ENCODE assay signal across 8 cellular contexts in the genomic region with DNA sequence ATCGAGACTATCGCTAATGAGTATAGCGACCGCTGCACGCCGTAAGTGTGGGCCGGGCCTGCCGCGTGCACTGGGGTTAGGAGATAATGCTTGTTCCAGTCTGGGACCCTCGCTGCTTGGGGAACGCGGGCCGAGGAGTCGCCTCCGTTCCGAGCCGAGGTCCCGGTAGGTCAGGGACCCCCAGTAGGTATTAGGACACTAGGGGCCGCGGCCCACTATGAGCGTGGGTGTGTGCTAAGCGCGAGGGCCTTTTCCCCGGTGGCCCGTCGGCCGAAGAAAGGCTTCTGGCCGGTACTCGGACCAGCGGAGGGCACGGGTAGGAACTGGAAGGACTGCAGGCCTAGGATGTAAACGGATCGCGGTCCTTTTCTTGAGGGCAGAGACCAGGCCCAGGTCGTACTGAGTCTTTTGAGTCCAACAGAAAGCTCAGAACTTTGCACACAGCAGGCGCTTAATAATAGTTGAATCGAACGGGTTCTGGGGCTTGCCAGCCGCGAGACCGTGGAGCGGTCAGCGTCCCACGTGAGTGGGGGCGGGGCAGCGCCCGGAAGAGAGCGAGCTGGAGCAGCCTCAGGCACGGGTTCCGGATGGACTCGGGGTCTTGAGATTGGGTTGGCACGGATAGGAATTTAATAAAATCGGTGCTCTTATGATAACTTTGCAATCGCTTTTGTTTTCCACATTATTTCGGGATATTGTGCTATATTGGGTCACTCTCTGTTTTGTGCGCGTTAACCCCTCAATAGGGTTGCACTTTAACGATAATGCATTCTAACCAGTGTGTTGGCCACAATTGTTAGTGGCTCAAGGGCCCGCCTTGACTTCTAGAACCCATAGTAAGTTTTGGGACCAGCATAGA. TPM values are rescaled to one million over a fixed set of nuclear protein-coding genes. Genes with fewer than 3 reads are reported as not detected.
DNase-seq lines count a peak whose midpoint lies in the region; ATAC-seq and TF ChIP-seq lines count a peak whose summit lies in the region.

No MANE protein-coding gene starts in this region.

- peak; percentile 55 for DNase-seq in A673 (ENCODE audit: low spot score)
- peak; percentile 41 for DNase-seq in NOMO-1 treated with DMSO at 0.1 percent for 48 hours (lab: John Stamatoyannopoulos, UW; ENCODE audit: unreplicated experiment)
- DNase-seq in activated T-cell treated with anti-CD3 and anti-CD28 coated beads for 4 hours = peak; percentile 13

- CTCF ChIA-PET in A673 (lab: Charles Lee) = no interaction called here

- no peak for TF ChIP-seq POLR2A in GM18505 (IDR thresholded peaks at IDR 0.05; ENCODE audit: borderline replicate concordance, extremely low read depth, insufficient read depth, insufficient read length)

- no peaks in the 10 kb centered on the region for H3K27me3 Mint-ChIP-seq in stimulated activated memory B cell treated with anti-CD40 and anti-IgM and Interleukin-4, amounts not matched to agents 10 μg/mL and 1 μg/mL and 100 μg/mL, for 72 hours

- no peaks in the 10 kb centered on the region for H3K9me3 ChIP-seq in A673 (ENCODE audit: low read depth, low read length, poor library complexity, severe bottlenecking)
- no peaks in the 10 kb centered on the region for H3K9me3 ChIP-seq in muscle layer of duodenum (ENCODE audit: control insufficient read depth in 1 of 2, low read length in 2 of 2)

- POLR2A ChIA-PET in A673 (lab: Charles Lee; ENCODE audit: low non-redundant PET) = interaction anchor here (0.6 kb wide), 2 partner anchors 90 to 94 kb away, joined by 7 to 9 read pairs; no protein-coding TSS in a partner anchor

- peak overlapping the region; percentile 92 for H3K4me3 ChIP-seq in A673 (ENCODE audit: low read depth, low read length, poor library complexity, severe bottlenecking)
- peak overlapping the region; percentile 88 to 95 for H3K4me3 ChIP-seq in muscle layer of duodenum (ENCODE audit: low read depth in 1 of 2, low read length in 2 of 2)

- peaks cover 18% of the 10 kb centered on the region for H3K4me1 ChIP-seq in A673 (ENCODE audit: insufficient read depth, low read length, poor library complexity, severe bottlenecking)
- H3K4me1 ChIP-seq in muscle layer of duodenum (ENCODE audit: control insufficient read depth in 1 of 2, insufficient read depth in 2 of 2, low read length in 2 of 2) = peaks cover 12 to 25% of the 10 kb centered on the region in 2 donors

- peak overlapping the region; percentile 97 for H3K4me3 Mint-ChIP-seq in stimulated activated memory B cell treated with anti-CD40 and anti-IgM and Interleukin-4, amounts not matched to agents 10 μg/mL and 1 μg/mL and 100 μg/mL, for 72 hours

- intact Hi-C loops in A673 (cut with micrococcal nuclease; ENCODE audit: unreplicated experiment) = no loop called here

- ATAC-seq in GM18505 (IDR thresholded peaks at IDR 0.05; ENCODE audit: unreplicated experiment) = peak; percentile 34
- ATAC-seq in HG02943 (IDR thresholded peaks at IDR 0.05; ENCODE audit: low read depth, unreplicated experiment) = peak; percentile 40
- peak; percentile 68 for ATAC-seq in esophagus mucosa
- peak; percentile 59 for ATAC-seq in stimulated activated memory B cell treated with anti-CD40 and anti-IgM and Interleukin-4, amounts not matched to agents 10 μg/mL and 1 μg/mL and 100 μg/mL, for 72 hours

- peaks cover 64% of the 10 kb centered on the region for H3K4me1 Mint-ChIP-seq in stimulated activated memory B cell treated with anti-CD40 and anti-IgM and Interleukin-4, amounts not matched to agents 10 μg/mL and 1 μg/mL and 100 μg/mL, for 72 hours

- H3K27me3 ChIP-seq in A673 (replicated peaks; ENCODE audit: insufficient read depth, low read depth, low read length, poor library complexity) (no peaks in the 10 kb centered on the region), muscle layer of duodenum (ENCODE audit: low read depth, low read length) (no peaks in the 10 kb centered on the region)

- TF ChIP-seq CTCF in A673 (conservative IDR thresholded peaks at IDR 0.05; ENCODE audit: low read depth, low read length) = no peak

- H3K36me3 ChIP-seq in A673 (ENCODE audit: insufficient read depth, low read length, poor library complexity, severe bottlenecking) (no peaks in the 10 kb centered on the region), muscle layer of duodenum (ENCODE audit: control insufficient read depth in 1 of 2, insufficient read depth in 2 of 2, low read length in 2 of 2) (peaks cover 0 to 11% of the 10 kb centered on the region in 2 donors)

- peak overlapping the region; percentile 99 for H3K27ac ChIP-seq in A673 (ENCODE audit: low read depth, low read length, poor library complexity, severe bottlenecking)
- H3K27ac ChIP-seq in muscle layer of duodenum (ENCODE audit: low read length) = peak overlapping the region; percentile 100

- H3K27ac Mint-ChIP-seq in stimulated activated memory B cell treated with anti-CD40 and anti-IgM and Interleukin-4, amounts not matched to agents 10 μg/mL and 1 μg/mL and 100 μg/mL, for 72 hours = peak overlapping the region; percentile 100

- no peaks in the 10 kb centered on the region for H3K9me3 Mint-ChIP-seq in stimulated activated memory B cell treated with anti-CD40 and anti-IgM and Interleukin-4, amounts not matched to agents 10 μg/mL and 1 μg/mL and 100 μg/mL, for 72 hours

- no TSS peak for BruUV-seq in A673 (replicated peaks; lab: Mats Ljungman, UMichigan)

- H3K36me3 Mint-ChIP-seq in stimulated activated memory B cell treated with anti-CD40 and anti-IgM and Interleukin-4, amounts not matched to agents 10 μg/mL and 1 μg/mL and 100 μg/mL, for 72 hours = peaks cover 7% of the 10 kb centered on the region

RNA-seq across cellular contexts. Expression of a gene that starts 0.7 kb away (rescaled TPM):
- total RNA-seq in A673 (2021) (323 and 337 TPM in 2 replicates), esophagus mucosa (107 TPM)

RNA-seq across cellular contexts. Expression of a gene that starts 26.2 kb away (rescaled TPM):
- 31.2 and 33.4 TPM in 2 replicates for total RNA-seq in A673 (2021)
- 20.1 TPM for total RNA-seq in esophagus mucosa

Comparison
In these comparisons a context has a peak if more than half of its experiments do, and no peak if none do; other contexts are left out.
1. Peak in every context shown above with its lines: DNase-seq, ATAC-seq, H3K4me3 ChIP-seq and H3K27ac ChIP-seq.